In the genomic region with DNA sequence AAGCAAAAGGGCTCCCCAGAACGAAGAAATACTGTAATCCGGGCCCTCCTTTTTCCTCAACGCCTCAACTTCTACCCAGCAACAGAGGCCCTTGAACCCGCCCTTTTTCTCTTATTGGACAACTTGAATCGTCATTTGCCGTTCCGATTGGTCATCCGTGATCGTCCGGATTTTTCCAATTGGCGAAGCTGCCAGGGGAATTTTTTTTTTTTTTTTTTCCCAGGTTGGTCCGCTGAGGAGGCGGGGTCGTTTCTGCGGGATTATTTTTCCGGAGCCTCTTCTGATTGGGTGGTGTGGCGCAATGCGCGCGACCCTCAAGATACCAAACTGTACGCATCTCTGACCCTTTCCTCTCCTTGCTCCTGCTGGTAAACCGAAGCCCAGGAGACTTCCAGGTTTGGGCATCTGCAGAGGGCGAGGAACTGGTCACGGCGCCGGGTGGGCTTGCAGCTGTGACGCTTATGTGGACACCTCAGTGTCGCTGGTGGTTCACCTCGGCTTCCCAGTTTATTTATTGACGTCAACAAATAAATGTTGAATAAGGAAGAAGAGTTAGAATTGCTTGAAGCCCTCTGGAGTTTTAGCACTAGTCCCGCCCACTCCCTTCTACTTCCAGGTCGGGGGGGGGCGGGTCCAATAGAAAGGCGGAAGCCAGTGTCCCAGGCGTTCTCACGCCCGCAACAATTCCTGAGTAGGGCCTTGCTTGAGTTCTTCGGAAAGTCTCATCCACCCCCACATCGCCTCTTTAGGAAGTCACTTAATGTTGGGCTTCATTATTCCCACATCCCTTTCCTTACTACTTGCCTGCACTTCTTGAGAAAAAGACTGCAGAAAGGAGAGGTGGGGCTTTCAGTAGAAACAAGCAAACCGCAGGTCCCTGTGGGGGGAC, we compare ENCODE assay signal across 8 cellular contexts. TPM values are rescaled to one million over a fixed set of nuclear protein-coding genes. Genes with fewer than 3 reads are reported as not detected.
DNase-seq lines count a peak whose midpoint lies in the region; ATAC-seq and TF ChIP-seq lines count a peak whose summit lies in the region.

A gene with protein sequence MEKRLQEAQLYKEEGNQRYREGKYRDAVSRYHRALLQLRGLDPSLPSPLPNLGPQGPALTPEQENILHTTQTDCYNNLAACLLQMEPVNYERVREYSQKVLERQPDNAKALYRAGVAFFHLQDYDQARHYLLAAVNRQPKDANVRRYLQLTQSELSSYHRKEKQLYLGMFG (plus strand): TSS at position 654 of the 889 bp plus-strand sequence. CDS start 363 bp downstream, outside the sequence.

- DNase-seq in GM06990 (ENCODE audit: extremely low read depth, insufficient read length) (peak; percentile 86), NCI-H1092 (lab: John Stamatoyannopoulos, UW) (peak; percentile 100), glomerular endothelial cell (ENCODE audit: extremely low read depth, low read depth, low spot score) (peak; percentile 97), occipital lobe (lab: John Stamatoyannopoulos, UW) (peak; percentile 90)

- no peaks in the 10 kb centered on the region for H3K27me3 ChIP-seq in GM06990 (replicated peaks; ENCODE audit: control insufficient read depth, insufficient read depth, low read length)

- no peaks in the 10 kb centered on the region for H3K9me3 Mint-ChIP-seq in activated naive CD4-positive, alpha-beta T cell treated with anti-CD3 and anti-CD28 coated beads, Interleukin-2, amount 50 U/mL, for 24 hours

- peak within 1 kb of the TSS; percentile 97 for H3K27ac Mint-ChIP-seq in activated naive CD4-positive, alpha-beta T cell treated with anti-CD3 and anti-CD28 coated beads, Interleukin-2, amount 50 U/mL, for 24 hours

- peak within 1 kb of the TSS; percentile 94 for H3K4me3 ChIP-seq in GM06990 (replicated peaks; ENCODE audit: low read depth, low read length)

- ATAC-seq in HG02588 (IDR thresholded peaks at IDR 0.05; ENCODE audit: unreplicated experiment), result peak; percentile 50
- ATAC-seq in SK-N-SH treated with all-trans-retinoic acid at 6 μM for 48 hours, result peak; percentile 79

- peaks cover 46% of the 10 kb centered on the region for H3K4me1 Mint-ChIP-seq in activated naive CD4-positive, alpha-beta T cell treated with anti-CD3 and anti-CD28 coated beads, Interleukin-2, amount 50 U/mL, for 24 hours

- no peak for TF ChIP-seq CTCF in GM06990 (IDR thresholded peaks at IDR 0.05; ENCODE audit: insufficient read depth, low read length, poor library complexity, severe bottlenecking)

- H3K4me3 Mint-ChIP-seq in activated naive CD4-positive, alpha-beta T cell treated with anti-CD3 and anti-CD28 coated beads, Interleukin-2, amount 50 U/mL, for 24 hours, result peak within 1 kb of the TSS; percentile 97

- no peaks in the 10 kb centered on the region for H3K27me3 Mint-ChIP-seq in activated naive CD4-positive, alpha-beta T cell treated with anti-CD3 and anti-CD28 coated beads, Interleukin-2, amount 50 U/mL, for 24 hours

- peaks cover 22% of the 10 kb centered on the region for H3K36me3 Mint-ChIP-seq in activated naive CD4-positive, alpha-beta T cell treated with anti-CD3 and anti-CD28 coated beads, Interleukin-2, amount 50 U/mL, for 24 hours

- H3K27ac ChIP-seq in temporal lobe (ENCODE audit: low read depth, low read length), result peak within 1 kb of the TSS; percentile 99

- H3K36me3 ChIP-seq in GM06990 (ENCODE audit: control insufficient read depth, insufficient read depth, low read length), result peaks cover 6% of the 10 kb centered on the region

TF ChIP-seq in SK-N-SH treated with all-trans-retinoic acid at 6 μM for 48 hours, 23 proteins besides CTCF, POLR2A, EP300 and RAD21:
- no peak for TF ChIP-seq PPARA (CRISPR knock-in tag; IDR thresholded peaks at IDR 0.05; ENCODE audit: borderline replicate concordance)
- no peak for TF ChIP-seq PATZ1 (CRISPR knock-in tag; IDR thresholded peaks at IDR 0.05; ENCODE audit: borderline replicate concordance)
- no peak for TF ChIP-seq GLIS3 (CRISPR knock-in tag; IDR thresholded peaks at IDR 0.05)
- TF ChIP-seq, protein P1, sequence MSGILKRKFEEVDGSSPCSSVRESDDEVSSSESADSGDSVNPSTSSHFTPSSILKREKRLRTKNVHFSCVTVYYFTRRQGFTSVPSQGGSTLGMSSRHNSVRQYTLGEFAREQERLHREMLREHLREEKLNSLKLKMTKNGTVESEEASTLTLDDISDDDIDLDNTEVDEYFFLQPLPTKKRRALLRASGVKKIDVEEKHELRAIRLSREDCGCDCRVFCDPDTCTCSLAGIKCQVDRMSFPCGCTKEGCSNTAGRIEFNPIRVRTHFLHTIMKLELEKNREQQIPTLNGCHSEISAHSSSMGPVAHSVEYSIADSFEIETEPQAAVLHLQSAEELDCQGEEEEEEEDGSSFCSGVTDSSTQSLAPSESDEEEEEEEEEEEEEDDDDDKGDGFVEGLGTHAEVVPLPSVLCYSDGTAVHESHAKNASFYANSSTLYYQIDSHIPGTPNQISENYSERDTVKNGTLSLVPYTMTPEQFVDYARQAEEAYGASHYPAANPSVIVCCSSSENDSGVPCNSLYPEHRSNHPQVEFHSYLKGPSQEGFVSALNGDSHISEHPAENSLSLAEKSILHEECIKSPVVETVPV (CRISPR knock-in tag; IDR thresholded peaks at IDR 0.05), result no peak
- TF ChIP-seq CSDC2 (CRISPR knock-in tag; IDR thresholded peaks at IDR 0.05), result no peak
- TF ChIP-seq POU6F1 (CRISPR knock-in tag; IDR thresholded peaks at IDR 0.05; ENCODE audit: borderline replicate concordance, low read depth), result no peak
- no peak for TF ChIP-seq RARB (CRISPR knock-in tag; IDR thresholded peaks at IDR 0.05)
- TF ChIP-seq ARNTL (CRISPR knock-in tag; IDR thresholded peaks at IDR 0.05; ENCODE audit: borderline replicate concordance, low read depth), result no peak
- no peak for TF ChIP-seq OSR1 (CRISPR knock-in tag; IDR thresholded peaks at IDR 0.05)
- TF ChIP-seq ZNF8 (CRISPR knock-in tag; IDR thresholded peaks at IDR 0.05), result no peak
- no peak for TF ChIP-seq CREB5 (CRISPR knock-in tag; IDR thresholded peaks at IDR 0.05; ENCODE audit: low read depth)
- TF ChIP-seq ZFP30 (CRISPR knock-in tag; IDR thresholded peaks at IDR 0.05), result no peak
- no peak for TF ChIP-seq ISL1 (CRISPR knock-in tag; IDR thresholded peaks at IDR 0.05)
- no peak for TF ChIP-seq TCF4 (CRISPR knock-in tag; IDR thresholded peaks at IDR 0.05; ENCODE audit: borderline replicate concordance)
- no peak for TF ChIP-seq ZNF565 (CRISPR knock-in tag; conservative IDR thresholded peaks at IDR 0.05; ENCODE audit: low read depth)
TF ChIP-seq in SK-N-SH treated with all-trans-retinoic acid at 6 μM for 48 hours: peak in this region for 0.

RNA-seq across cellular contexts. Expression of the gene that starts here (rescaled TPM):
- total RNA-seq in glomerular endothelial cell (34.9 and 35.2 TPM in 2 replicates), occipital lobe (23.7 TPM), temporal lobe (15.0 TPM)

Comparison
In these comparisons a context has a peak if more than half of its experiments do, and no peak if none do; other contexts are left out.
1. Peak in every context shown above with its lines: DNase-seq, ATAC-seq, H3K4me3 ChIP-seq and H3K27ac ChIP-seq.